9 cellular contexts compared by ENCODE assay signal in the genomic region with DNA sequence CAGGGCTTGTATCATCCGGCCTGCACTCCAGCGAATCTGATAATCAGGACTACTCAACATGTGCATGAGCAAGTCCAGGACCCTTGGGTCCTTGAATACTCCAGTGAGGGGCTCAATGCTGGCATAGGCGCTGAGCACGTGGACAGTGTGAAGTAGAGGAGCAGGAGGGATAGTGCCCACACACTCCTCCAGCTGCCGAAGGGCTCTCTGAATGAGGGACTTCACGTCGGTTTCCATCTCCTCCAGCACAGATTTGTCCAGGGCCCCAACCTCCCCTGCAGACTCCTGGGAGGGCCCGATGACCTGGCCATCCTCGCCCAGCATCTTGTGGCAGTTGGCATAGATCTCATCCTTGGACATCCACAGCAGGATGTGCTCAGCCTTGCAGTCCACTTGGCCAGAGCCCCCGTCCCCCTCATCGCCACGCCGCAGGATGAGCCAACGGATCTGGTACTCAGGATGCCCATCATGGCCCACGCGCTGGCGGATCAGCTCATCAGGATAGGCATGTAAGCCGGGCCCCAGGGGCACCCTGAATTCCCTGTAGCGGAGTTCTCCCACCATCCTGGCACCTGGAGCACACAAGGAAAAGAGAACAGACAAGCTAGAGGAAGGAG. TPM values are rescaled to one million over a fixed set of nuclear protein-coding genes. Genes with fewer than 3 reads are reported as not detected.
DNase-seq lines count a peak whose midpoint lies in the region; ATAC-seq, FAIRE-seq and TF ChIP-seq lines count a peak whose summit lies in the region.
"Had no signal": no experiment of that assay in that cellular context is flagged by ENCODE, and none has a peak within 500 bp of the region (broad histone marks: within the 10 kb centered on the region; RNA-seq: fewer than 3 reads in every experiment).

No MANE protein-coding gene starts in this region.

- dilution Hi-C loops in keratinocyte (cut with MboI; ENCODE audit: extremely low pct_ligation_motif_present, low sequenced_read_pairs), result no loop called here

- H3K9me3 ChIP-seq in keratinocyte (ENCODE audit: control insufficient read depth, low read depth, low read length), result no peaks in the 10 kb centered on the region
- H3K9me3 ChIP-seq in thoracic aorta, result no peaks in the 10 kb centered on the region

- H3K4me1 Mint-ChIP-seq in activated CD4-positive, alpha-beta T cell treated with anti-CD3 and anti-CD28 coated beads, Interleukin-2, amount 10 ng/mL, durations not matched to agents 7 days and 5 days, result peaks cover 43% of the 10 kb centered on the region
- H3K4me1 Mint-ChIP-seq in activated naive CD8-positive, alpha-beta T cell (ENCODE audit: low read depth), result peaks cover 33% of the 10 kb centered on the region

- no peak overlapping the region for H3K27ac ChIP-seq in keratinocyte (ENCODE audit: control insufficient read depth, insufficient read depth, low read length)
- H3K27ac ChIP-seq in thoracic aorta, result peak overlapping the region; percentile 81 to 89

- H3K27me3 Mint-ChIP-seq in activated CD4-positive, alpha-beta T cell treated with anti-CD3 and anti-CD28 coated beads, Interleukin-2, amount 10 ng/mL, durations not matched to agents 7 days and 5 days, result no peaks in the 10 kb centered on the region
- no peaks in the 10 kb centered on the region for H3K27me3 Mint-ChIP-seq in activated naive CD8-positive, alpha-beta T cell

- no peaks in the 10 kb centered on the region for H4K20me1 ChIP-seq in keratinocyte (ENCODE audit: control insufficient read depth, extremely low read depth, insufficient read depth, low read length)

- FAIRE-seq in keratinocyte (lab: Jason Lieb, UNC), result no peak

- H3K79me2 ChIP-seq in keratinocyte (ENCODE audit: control insufficient read depth, insufficient read depth, low read length), result peaks cover 10% of the 10 kb centered on the region

- POLR2A ChIA-PET in activated CD4-positive, alpha-beta T cell treated with anti-CD3 and anti-CD28 coated beads, Interleukin-2, amount 10 ng/mL, durations not matched to agents 7 days and 5 days (lab: Charles Lee), result no interaction called here

- H3K4me1 ChIP-seq in keratinocyte (ENCODE audit: control insufficient read depth, extremely low read depth, insufficient read depth, low read length) (peaks cover 15% of the 10 kb centered on the region), thoracic aorta (ENCODE audit: control insufficient read depth in 1 of 2, low read depth in 2 of 2) (peaks cover 5 to 27% of the 10 kb centered on the region in 2 donors)

- H3K36me3 Mint-ChIP-seq in activated CD4-positive, alpha-beta T cell treated with anti-CD3 and anti-CD28 coated beads, Interleukin-2, amount 10 ng/mL, durations not matched to agents 7 days and 5 days (ENCODE audit: low read depth), result peaks cover 37% of the 10 kb centered on the region
- H3K36me3 Mint-ChIP-seq in activated naive CD8-positive, alpha-beta T cell, result peaks cover 2% of the 10 kb centered on the region

- no peak overlapping the region for H2AFZ ChIP-seq in keratinocyte (ENCODE audit: control insufficient read depth, low read length)

- H3K27ac Mint-ChIP-seq in activated CD4-positive, alpha-beta T cell treated with anti-CD3 and anti-CD28 coated beads, Interleukin-2, amount 10 ng/mL, durations not matched to agents 7 days and 5 days, result peak overlapping the region; percentile 99
- H3K27ac Mint-ChIP-seq in activated naive CD8-positive, alpha-beta T cell, result peak overlapping the region; percentile 94

- no peak for TF ChIP-seq CTCF in keratinocyte (optimal IDR thresholded peaks at IDR 0.05 in 1 of 3, IDR thresholded peaks at IDR 0.05 in 1 of 3, conservative IDR thresholded peaks at IDR 0.05 in 1 of 3; ENCODE audit: extremely low read depth in 1 of 3, insufficient read depth in 2 of 3, low read length in 3 of 3)
- no peak for TF ChIP-seq CTCF in thoracic aorta (IDR thresholded peaks at IDR 0.05)

- H3K4me2 ChIP-seq in keratinocyte (ENCODE audit: control insufficient read depth, extremely low read depth, insufficient read depth, low read depth, low read length), result peak overlapping the region; percentile 95

- H3K9ac ChIP-seq in keratinocyte (ENCODE audit: control insufficient read depth, extremely low read depth, insufficient read depth, low read length), result no peak overlapping the region

- DNase-seq in activated CD4-positive, alpha-beta T cell treated with anti-CD3 and anti-CD28 coated beads, Interleukin-2, amount 10 ng/mL, durations not matched to agents 7 days and 5 days, result no peak
- no peak for DNase-seq in activated CD4-positive, alpha-beta T cell treated with anti-CD3 and anti-CD28 coated beads for 4 hours
- DNase-seq in keratinocyte (ENCODE audit: low read depth, low spot score), result no peak
- no peak for DNase-seq in thoracic aorta (ENCODE audit: low spot score)
- no peak for DNase-seq in CD1c-positive myeloid dendritic cell (ENCODE audit: extremely low spot score)
- DNase-seq in NOMO-1 treated with DMSO at 0.1 percent for 48 hours (lab: John Stamatoyannopoulos, UW; ENCODE audit: unreplicated experiment), result no peak
- DNase-seq: NCI-H446 had no signal

- no peak for ATAC-seq in thoracic aorta (ENCODE audit: insufficient number of reproducible peaks, low FRiP score, low read depth)
- no peak for ATAC-seq in HG02885 (IDR thresholded peaks at IDR 0.05; ENCODE audit: poor library complexity, unreplicated experiment)

- H3K27me3 ChIP-seq in keratinocyte (ENCODE audit: control insufficient read depth, extremely low read depth, insufficient read depth, low read length), result no peaks in the 10 kb centered on the region
- no peaks in the 10 kb centered on the region for H3K27me3 ChIP-seq in thoracic aorta (replicated peaks; ENCODE audit: insufficient read depth)

- H3K4me3 Mint-ChIP-seq in activated CD4-positive, alpha-beta T cell treated with anti-CD3 and anti-CD28 coated beads, Interleukin-2, amount 10 ng/mL, durations not matched to agents 7 days and 5 days, result peak overlapping the region; percentile 98
- H3K4me3 Mint-ChIP-seq in activated naive CD8-positive, alpha-beta T cell, result peak overlapping the region; percentile 95

- CTCF ChIA-PET in activated CD4-positive, alpha-beta T cell treated with anti-CD3 and anti-CD28 coated beads, Interleukin-2, amount 10 ng/mL, durations not matched to agents 7 days and 5 days (lab: Charles Lee), result no interaction called here

- no peak overlapping the region for H3K4me3 ChIP-seq in keratinocyte (ENCODE audit: control insufficient read depth in 2 of 3, extremely low read depth in 1 of 3, insufficient read depth in 2 of 3, low read depth in 1 of 3, low read length in 3 of 3)
- H3K4me3 ChIP-seq in thoracic aorta, result no peak overlapping the region

- H3K9me1 ChIP-seq in keratinocyte (ENCODE audit: control insufficient read depth, extremely low read depth, insufficient read depth, low read length), result no peaks in the 10 kb centered on the region

- H3K36me3 ChIP-seq in keratinocyte (ENCODE audit: control insufficient read depth in 2 of 2, extremely low read depth in 1 of 2, insufficient read depth in 2 of 2, low read length in 2 of 2) (peaks cover 17 to 31% of the 10 kb centered on the region in 2 experiments), thoracic aorta (peaks cover 9% of the 10 kb centered on the region)

- H3K9me3 Mint-ChIP-seq in activated CD4-positive, alpha-beta T cell treated with anti-CD3 and anti-CD28 coated beads, Interleukin-2, amount 10 ng/mL, durations not matched to agents 7 days and 5 days, result no peaks in the 10 kb centered on the region
- no peaks in the 10 kb centered on the region for H3K9me3 Mint-ChIP-seq in activated naive CD8-positive, alpha-beta T cell (ENCODE audit: low read depth)

RNA-seq across cellular contexts. Expression of a gene that starts 1.3 kb away (rescaled TPM):
- 10 to 100 TPM in 1 of 2 experiments, 1 to 10 TPM in 1; 9.7 to 11.2 TPM for total RNA-seq in activated CD4-positive, alpha-beta T cell treated with anti-CD3 and anti-CD28 coated beads, Interleukin-2, amount 10 ng/mL, durations not matched to agents 7 days and 5 days
- 8.1 to 15.0 TPM (median 10.4 TPM) in 3 replicates for polyA plus RNA-seq in keratinocyte
- 4.6 TPM for polyA plus RNA-seq in keratinocyte (2011; ENCODE audit: low read depth)
- 5.7 and 8.6 TPM in 2 replicates for polyA plus RNA-seq in keratinocyte (2011; cell fraction: cytosol; rRNA removed)
- 23.8 and 29.9 TPM in 2 replicates for polyA plus RNA-seq in keratinocyte (2011; cell fraction: nucleus; rRNA removed)
- polyA plus RNA-seq in keratinocyte (2012; ENCODE audit: low replicate concordance), result 8.8 and 10.9 TPM in 2 replicates
- polyA minus RNA-seq in keratinocyte, result 20.3 to 34.4 TPM (median 20.9 TPM) in 3 replicates
- polyA minus RNA-seq in keratinocyte (2011; cell fraction: cytosol; rRNA and poly(A)+ RNA removed), result 13.4 TPM
- polyA minus RNA-seq in keratinocyte (2011; cell fraction: nucleus; rRNA and poly(A)+ RNA removed), result 22.1 and 22.4 TPM in 2 replicates
- 10 to 100 TPM; 10.0 to 14.8 TPM for total RNA-seq in thoracic aorta

RNA-seq across cellular contexts. Expression of a gene that starts 6.9 kb away (rescaled TPM):
- total RNA-seq in activated CD4-positive, alpha-beta T cell treated with anti-CD3 and anti-CD28 coated beads, Interleukin-2, amount 10 ng/mL, durations not matched to agents 7 days and 5 days, result 10 to 100 TPM; 53.9 to 59.3 TPM
- 25.6 to 36.0 TPM (median 27.4 TPM) in 3 replicates for polyA plus RNA-seq in keratinocyte
- 21.2 TPM for polyA plus RNA-seq in keratinocyte (2011; ENCODE audit: low read depth)
- 13.2 and 21.0 TPM in 2 replicates for polyA plus RNA-seq in keratinocyte (2011; cell fraction: cytosol; rRNA removed)
- polyA plus RNA-seq in keratinocyte (2011; cell fraction: nucleus; rRNA removed), result 24.3 and 33.7 TPM in 2 replicates
- 52.2 and 59.4 TPM in 2 replicates for polyA plus RNA-seq in keratinocyte (2012; ENCODE audit: low replicate concordance)
- 12.1 to 26.4 TPM (median 12.9 TPM) in 3 replicates for polyA minus RNA-seq in keratinocyte
- 37.8 TPM for polyA minus RNA-seq in keratinocyte (2011; cell fraction: cytosol; rRNA and poly(A)+ RNA removed)
- 6.5 and 8.2 TPM in 2 replicates for polyA minus RNA-seq in keratinocyte (2011; cell fraction: nucleus; rRNA and poly(A)+ RNA removed)
- total RNA-seq in thoracic aorta, result 10 to 100 TPM in 1 of 2 donors, 1 to 10 TPM in 1; 7.4 to 10.6 TPM

RNA-seq across cellular contexts. Expression of a gene that starts 7.1 kb away (rescaled TPM):
- total RNA-seq in activated CD4-positive, alpha-beta T cell treated with anti-CD3 and anti-CD28 coated beads, Interleukin-2, amount 10 ng/mL, durations not matched to agents 7 days and 5 days, result 10 to 100 TPM; 12.7 to 17.0 TPM
- 8.3 to 15.2 TPM (median 8.8 TPM) in 3 replicates for polyA plus RNA-seq in keratinocyte
- 7.9 TPM for polyA plus RNA-seq in keratinocyte (2011; ENCODE audit: low read depth)
- polyA plus RNA-seq in keratinocyte (2011; cell fraction: cytosol; rRNA removed), result 3.9 and 5.4 TPM in 2 replicates
- polyA plus RNA-seq in keratinocyte (2011; cell fraction: nucleus; rRNA removed), result 24.8 and 29.9 TPM in 2 replicates
- polyA plus RNA-seq in keratinocyte (2012; ENCODE audit: low replicate concordance), result 9.3 and 10.9 TPM in 2 replicates
- polyA minus RNA-seq in keratinocyte, result 8.7 to 20.4 TPM (median 12.8 TPM) in 3 replicates
- polyA minus RNA-seq in keratinocyte (2011; cell fraction: cytosol; rRNA and poly(A)+ RNA removed), result 6.7 TPM
- 6.4 and 11.9 TPM in 2 replicates for polyA minus RNA-seq in keratinocyte (2011; cell fraction: nucleus; rRNA and poly(A)+ RNA removed)
- 10 to 100 TPM; 22.9 to 33.5 TPM for total RNA-seq in thoracic aorta

RNA-seq across cellular contexts. Expression of a gene that starts 23.8 kb away (rescaled TPM):
- total RNA-seq in activated CD4-positive, alpha-beta T cell treated with anti-CD3 and anti-CD28 coated beads, Interleukin-2, amount 10 ng/mL, durations not matched to agents 7 days and 5 days, result 1 to 10 TPM; 1.3 to 1.9 TPM
- polyA plus RNA-seq in keratinocyte, result 58.8 to 88.8 TPM (median 81.0 TPM) in 3 replicates
- polyA plus RNA-seq in keratinocyte (2011; ENCODE audit: low read depth), result 20.5 TPM
- polyA plus RNA-seq in keratinocyte (2011; cell fraction: cytosol; rRNA removed), result 21.2 and 28.8 TPM in 2 replicates
- 174 and 213 TPM in 2 replicates for polyA plus RNA-seq in keratinocyte (2011; cell fraction: nucleus; rRNA removed)
- 65.4 and 87.7 TPM in 2 replicates for polyA plus RNA-seq in keratinocyte (2012; ENCODE audit: low replicate concordance)
- 137 to 183 TPM (median 148 TPM) in 3 replicates for polyA minus RNA-seq in keratinocyte
- 114 TPM for polyA minus RNA-seq in keratinocyte (2011; cell fraction: cytosol; rRNA and poly(A)+ RNA removed)
- 207 and 218 TPM in 2 replicates for polyA minus RNA-seq in keratinocyte (2011; cell fraction: nucleus; rRNA and poly(A)+ RNA removed)
- total RNA-seq in thoracic aorta, result 1 to 10 TPM; 4.5 to 6.8 TPM

RNA-seq across cellular contexts. Expression of a gene that starts 30.9 kb away (rescaled TPM):
- total RNA-seq in activated CD4-positive, alpha-beta T cell treated with anti-CD3 and anti-CD28 coated beads, Interleukin-2, amount 10 ng/mL, durations not matched to agents 7 days and 5 days, result 10 to 100 TPM; 65.3 to 68.4 TPM
- 57.1 to 101 TPM (median 67.5 TPM) in 3 replicates for polyA plus RNA-seq in keratinocyte
- polyA plus RNA-seq in keratinocyte (2011; ENCODE audit: low read depth), result 82.9 TPM
- 55.6 and 75.1 TPM in 2 replicates for polyA plus RNA-seq in keratinocyte (2011; cell fraction: cytosol; rRNA removed)
- polyA plus RNA-seq in keratinocyte (2011; cell fraction: nucleus; rRNA removed), result 42.1 and 44.9 TPM in 2 replicates
- 47.1 and 102 TPM in 2 replicates for polyA plus RNA-seq in keratinocyte (2012; ENCODE audit: low replicate concordance)
- polyA minus RNA-seq in keratinocyte, result 34.9 to 68.6 TPM (median 53.6 TPM) in 3 replicates
- polyA minus RNA-seq in keratinocyte (2011; cell fraction: cytosol; rRNA and poly(A)+ RNA removed), result 42.0 TPM
- 13.5 and 25.3 TPM in 2 replicates for polyA minus RNA-seq in keratinocyte (2011; cell fraction: nucleus; rRNA and poly(A)+ RNA removed)
- 10 to 100 TPM; 61.6 to 76.2 TPM for total RNA-seq in thoracic aorta

Comparison
In these comparisons a context has a peak if more than half of its experiments do, and no peak if none do; other contexts are left out.
1. RNA of a gene that starts 6.9 kb away (total RNA-seq): 53.9 to 59.3 TPM in activated CD4-positive, alpha-beta T cell treated with anti-CD3 and anti-CD28 coated beads, Interleukin-2, amount 10 ng/mL, durations not matched to agents 7 days and 5 days; 7.4 to 10.6 TPM in thoracic aorta; every median in the first group is over 4 times any median in the second.